In the genomic region with DNA sequence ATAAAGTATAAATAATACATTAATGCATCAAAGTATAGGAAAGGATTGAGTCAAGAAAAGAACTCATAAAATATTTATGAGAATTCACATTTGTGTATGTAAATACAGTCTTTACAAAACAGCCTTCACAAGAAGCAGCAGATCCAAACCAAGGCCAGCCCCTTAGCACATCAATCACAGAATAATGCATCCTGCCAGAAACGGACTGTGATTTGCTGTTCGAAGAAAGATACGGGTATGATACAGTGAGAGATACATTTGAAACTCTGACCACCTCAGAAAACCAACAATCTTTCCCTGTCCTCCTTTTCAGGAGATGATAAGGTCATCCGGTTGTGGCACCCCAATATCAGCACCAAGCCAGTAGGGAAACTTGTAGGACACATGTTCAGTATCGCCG, we compare ENCODE assay signal across 19 cellular contexts.
DNase-seq lines count a peak whose midpoint lies in the region; ATAC-seq, FAIRE-seq and TF ChIP-seq lines count a peak whose summit lies in the region.
"Had no signal": no experiment of that assay in that cellular context is flagged by ENCODE, and none has a peak within 500 bp of the region (broad histone marks: within the 10 kb centered on the region; RNA-seq: fewer than 3 reads in every experiment).

No MANE protein-coding gene starts in this region.

- H3K9ac ChIP-seq in keratinocyte (ENCODE audit: control insufficient read depth, extremely low read depth, insufficient read depth, low read length): no peak overlapping the region
- H3K9ac ChIP-seq: GM23248 had no signal

- no peaks in the 10 kb centered on the region for H3K4me1 Mint-ChIP-seq in GM23338
- H3K4me1 Mint-ChIP-seq: B cell had no signal

- ATAC-seq in GM23338: no peak
- ATAC-seq in GM21528 (IDR thresholded peaks at IDR 0.05; ENCODE audit: low FRiP score, unreplicated experiment): no peak
- ATAC-seq in upper lobe of right lung: no peak

- intact Hi-C loops in upper lobe of right lung (cut with DNase I): no loop called here

- no peaks in the 10 kb centered on the region for H3F3A ChIP-seq in GM23338 (replicated peaks; ENCODE audit: low read depth)

- H3K9me2 ChIP-seq in GM23338 (ENCODE audit: insufficient read depth): no peaks in the 10 kb centered on the region

- H3K36me3 ChIP-seq in GM23338 (ENCODE audit: insufficient read depth) (no peaks in the 10 kb centered on the region; the same call in 1 of the 2 replicates), keratinocyte (ENCODE audit: control insufficient read depth in 2 of 2, extremely low read depth in 1 of 2, insufficient read depth in 2 of 2, low read length in 2 of 2) (no peaks in the 10 kb centered on the region), upper lobe of right lung (no peaks in the 10 kb centered on the region)

- FAIRE-seq in keratinocyte (lab: Jason Lieb, UNC): peak; percentile 39
- FAIRE-seq: A204.1, D721Med, G401.6, GM12891 had no signal

- no peak for TF ChIP-seq CTCF in GM23338 (conservative IDR thresholded peaks at IDR 0.05; ENCODE audit: low read depth in 2 of 2)
- no peak for TF ChIP-seq CTCF in LNCaP clone FGC (IDR thresholded peaks at IDR 0.05; ENCODE audit: control insufficient read depth, extremely low read depth, insufficient read depth)
- no peak for TF ChIP-seq CTCF in keratinocyte (optimal IDR thresholded peaks at IDR 0.05 in 1 of 3, IDR thresholded peaks at IDR 0.05 in 1 of 3, conservative IDR thresholded peaks at IDR 0.05 in 1 of 3; ENCODE audit: extremely low read depth in 1 of 3, insufficient read depth in 2 of 3, low read length in 3 of 3)
- no peak for TF ChIP-seq CTCF in upper lobe of right lung (IDR thresholded peaks at IDR 0.05)

- H3K27ac ChIP-seq in GM23338 (ENCODE audit: low read depth) (no peak overlapping the region), keratinocyte (ENCODE audit: control insufficient read depth, insufficient read depth, low read length) (no peak overlapping the region), upper lobe of right lung (no peak overlapping the region)
- H3K27ac ChIP-seq: GM23248 had no signal

- no peak overlapping the region for H3K27ac Mint-ChIP-seq in GM23338
- H3K27ac Mint-ChIP-seq: B cell; CD4-positive, alpha-beta memory T cell had no signal

- H3K4me3 Mint-ChIP-seq in GM23338: no peak overlapping the region
- H3K4me3 Mint-ChIP-seq: B cell; CD4-positive, alpha-beta memory T cell had no signal

- H4K20me1 ChIP-seq in GM23338 (replicated peaks; ENCODE audit: insufficient read depth) (no peaks in the 10 kb centered on the region), keratinocyte (ENCODE audit: control insufficient read depth, extremely low read depth, insufficient read depth, low read length) (no peaks in the 10 kb centered on the region)

- H2AFZ ChIP-seq in GM23338: peak overlapping the region; percentile 16; the same call in 1 of the 2 replicates
- no peak overlapping the region for H2AFZ ChIP-seq in keratinocyte (ENCODE audit: control insufficient read depth, low read length)
- H2AFZ ChIP-seq: GM23248 had no signal

- H3K4me2 ChIP-seq in GM23338 (no peak overlapping the region), keratinocyte (ENCODE audit: control insufficient read depth, extremely low read depth, insufficient read depth, low read depth, low read length) (no peak overlapping the region)

- H3K9me1 ChIP-seq in keratinocyte (ENCODE audit: control insufficient read depth, extremely low read depth, insufficient read depth, low read length): no peaks in the 10 kb centered on the region

- H3K9me3 ChIP-seq in keratinocyte (ENCODE audit: control insufficient read depth, low read depth, low read length) (no peaks in the 10 kb centered on the region), upper lobe of right lung (no peaks in the 10 kb centered on the region)

- H3K79me2 ChIP-seq in GM23338 (replicated peaks; ENCODE audit: insufficient read depth): no peaks in the 10 kb centered on the region
- H3K79me2 ChIP-seq in keratinocyte (ENCODE audit: control insufficient read depth, insufficient read depth, low read length): no peaks in the 10 kb centered on the region

- H3K9me3 Mint-ChIP-seq in GM23338: no peaks in the 10 kb centered on the region; the same call in 2 of the 3 replicates

- H3K27me3 ChIP-seq in GM23338 (ENCODE audit: insufficient read depth) (no peaks in the 10 kb centered on the region), keratinocyte (ENCODE audit: control insufficient read depth, extremely low read depth, insufficient read depth, low read length) (no peaks in the 10 kb centered on the region), upper lobe of right lung (peaks cover 8% of the 10 kb centered on the region)

- H3K27me3 Mint-ChIP-seq in GM23338 (ENCODE audit: insufficient read depth, low read depth, poor library complexity): no peaks in the 10 kb centered on the region

- no peaks in the 10 kb centered on the region for H3K4me1 ChIP-seq in GM23338 (ENCODE audit: insufficient read depth)
- H3K4me1 ChIP-seq in keratinocyte (ENCODE audit: control insufficient read depth, extremely low read depth, insufficient read depth, low read length): no peaks in the 10 kb centered on the region
- H3K4me1 ChIP-seq in upper lobe of right lung: no peaks in the 10 kb centered on the region

- H3K4me3 ChIP-seq in GM23338: no peak overlapping the region
- H3K4me3 ChIP-seq in LNCaP clone FGC (ENCODE audit: low read depth, low read length): no peak overlapping the region
- H3K4me3 ChIP-seq in keratinocyte (ENCODE audit: control insufficient read depth in 2 of 3, extremely low read depth in 1 of 3, insufficient read depth in 2 of 3, low read depth in 1 of 3, low read length in 3 of 3): no peak overlapping the region
- H3K4me3 ChIP-seq in upper lobe of right lung: no peak overlapping the region
- H3K4me3 ChIP-seq: GM23248 had no signal

- no peaks in the 10 kb centered on the region for H3K36me3 Mint-ChIP-seq in GM23338 (ENCODE audit: low read depth)
- H3K36me3 Mint-ChIP-seq: CD4-positive, alpha-beta memory T cell had no signal

- no peak for DNase-seq in GM23338 (ENCODE audit: low spot score)
- DNase-seq in LNCaP clone FGC (ENCODE audit: low read depth): peak; percentile 11
- DNase-seq in NCI-H526 treated with DMSO at 0.1 percent for 48 hours (lab: John Stamatoyannopoulos, UW): peak; percentile 38
- DNase-seq in keratinocyte (ENCODE audit: low read depth, low spot score): no peak
- DNase-seq in upper lobe of right lung: no peak
- no peak for DNase-seq in UCSD-AML1 (lab: John Stamatoyannopoulos, UW; ENCODE audit: unreplicated experiment)
- DNase-seq: C1 segment of cervical spinal cord; CD4-positive, alpha-beta memory T cell; DMS153; DMS79 treated with DMSO at 0.1 percent for 48 hours; EL; GM23248; H7 had no signal

- dilution Hi-C loops in keratinocyte (cut with MboI; ENCODE audit: extremely low pct_ligation_motif_present, low sequenced_read_pairs): no loop called here

TF ChIP-seq in GM23338, 12 proteins besides CTCF, POLR2A, EP300 and RAD21 (continues in another document):
- TF ChIP-seq STAT1 (IDR thresholded peaks at IDR 0.05; ENCODE audit: unreplicated experiment) (no peak), ZNF331 (CRISPR knock-in tag; IDR thresholded peaks at IDR 0.05; ENCODE audit: low read depth) (no peak), EZH2 (IDR thresholded peaks at IDR 0.05; ENCODE audit: low read depth, unreplicated experiment) (no peak), CREB1 (CRISPR knock-in tag; IDR thresholded peaks at IDR 0.05; ENCODE audit: low read depth) (no peak), NANOG (IDR thresholded peaks at IDR 0.05; ENCODE audit: borderline replicate concordance) (no peak), POLR2AphosphoS5 (IDR thresholded peaks at IDR 0.05; ENCODE audit: low read depth) (no peak)
- TF ChIP-seq, protein P1, sequence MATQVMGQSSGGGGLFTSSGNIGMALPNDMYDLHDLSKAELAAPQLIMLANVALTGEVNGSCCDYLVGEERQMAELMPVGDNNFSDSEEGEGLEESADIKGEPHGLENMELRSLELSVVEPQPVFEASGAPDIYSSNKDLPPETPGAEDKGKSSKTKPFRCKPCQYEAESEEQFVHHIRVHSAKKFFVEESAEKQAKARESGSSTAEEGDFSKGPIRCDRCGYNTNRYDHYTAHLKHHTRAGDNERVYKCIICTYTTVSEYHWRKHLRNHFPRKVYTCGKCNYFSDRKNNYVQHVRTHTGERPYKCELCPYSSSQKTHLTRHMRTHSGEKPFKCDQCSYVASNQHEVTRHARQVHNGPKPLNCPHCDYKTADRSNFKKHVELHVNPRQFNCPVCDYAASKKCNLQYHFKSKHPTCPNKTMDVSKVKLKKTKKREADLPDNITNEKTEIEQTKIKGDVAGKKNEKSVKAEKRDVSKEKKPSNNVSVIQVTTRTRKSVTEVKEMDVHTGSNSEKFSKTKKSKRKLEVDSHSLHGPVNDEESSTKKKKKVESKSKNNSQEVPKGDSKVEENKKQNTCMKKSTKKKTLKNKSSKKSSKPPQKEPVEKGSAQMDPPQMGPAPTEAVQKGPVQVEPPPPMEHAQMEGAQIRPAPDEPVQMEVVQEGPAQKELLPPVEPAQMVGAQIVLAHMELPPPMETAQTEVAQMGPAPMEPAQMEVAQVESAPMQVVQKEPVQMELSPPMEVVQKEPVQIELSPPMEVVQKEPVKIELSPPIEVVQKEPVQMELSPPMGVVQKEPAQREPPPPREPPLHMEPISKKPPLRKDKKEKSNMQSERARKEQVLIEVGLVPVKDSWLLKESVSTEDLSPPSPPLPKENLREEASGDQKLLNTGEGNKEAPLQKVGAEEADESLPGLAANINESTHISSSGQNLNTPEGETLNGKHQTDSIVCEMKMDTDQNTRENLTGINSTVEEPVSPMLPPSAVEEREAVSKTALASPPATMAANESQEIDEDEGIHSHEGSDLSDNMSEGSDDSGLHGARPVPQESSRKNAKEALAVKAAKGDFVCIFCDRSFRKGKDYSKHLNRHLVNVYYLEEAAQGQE (IDR thresholded peaks at IDR 0.05; ENCODE audit: unreplicated experiment): no peak

Comparison
In these comparisons a context has a peak if more than half of its experiments do, and no peak if none do; other contexts are left out.
1. DNase-seq: peak in LNCaP clone FGC (single experiment) and NCI-H526 treated with DMSO at 0.1 percent for 48 hours (single experiment); none in GM23338 (single experiment), keratinocyte (single experiment), upper lobe of right lung (single experiment) and UCSD-AML1 (single experiment).